Comparison of ENCODE assay signal across 10 cellular contexts in the genomic region with DNA sequence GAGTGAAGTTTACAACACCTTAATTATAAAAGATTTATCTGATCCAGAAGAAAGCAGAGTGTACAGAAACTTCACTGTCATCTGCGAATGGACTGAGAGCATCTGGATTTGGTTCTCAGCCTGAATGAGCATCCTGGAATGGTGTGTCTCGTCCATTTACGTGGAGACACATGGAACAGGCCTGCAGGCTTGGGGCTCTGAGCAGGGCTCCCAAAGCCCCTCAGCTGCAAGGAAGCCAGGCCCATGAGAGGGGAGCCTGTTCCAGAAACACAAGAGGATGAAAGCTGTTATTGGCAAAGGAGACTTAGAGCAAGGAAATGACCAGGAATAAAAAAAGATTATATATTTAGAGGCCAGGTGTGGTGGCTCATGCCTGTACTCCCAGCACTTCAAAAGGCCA. TPM values are rescaled to one million over a fixed set of nuclear protein-coding genes. Genes with fewer than 3 reads are reported as not detected.
DNase-seq lines count a peak whose midpoint lies in the region; ATAC-seq, FAIRE-seq and TF ChIP-seq lines count a peak whose summit lies in the region.
"Had no signal": no experiment of that assay in that cellular context is flagged by ENCODE, and none has a peak within 500 bp of the region (broad histone marks: within the 10 kb centered on the region; RNA-seq: fewer than 3 reads in every experiment).

No MANE protein-coding gene starts in this region.

- POLR2A ChIA-PET in activated CD4-positive, alpha-beta memory T cell treated with anti-CD3 and anti-CD28 coated beads, Interleukin-2, amount 10 ng/mL, durations not matched to agents 7 days and 5 days (lab: Charles Lee), result interaction anchor here (1.2 to 2.2 kb wide), 4 partner anchors 9 to 62 kb away, joined by 3 to 10 read pairs (median 7); a partner anchor contains a TSS

- ATAC-seq in GM23338 (no peak), memory B cell (ENCODE audit: low read depth) (no peak)

- H4K20me1 ChIP-seq in GM23338 (replicated peaks; ENCODE audit: insufficient read depth), result peaks cover 4% of the 10 kb centered on the region; the same call in 1 of the 2 replicates
- H4K20me1 ChIP-seq in GM23248 (ENCODE audit: insufficient read depth), result no peaks in the 10 kb centered on the region

- in situ Hi-C loops in GM23248 (cut with MboI), result no loop called here

- TF ChIP-seq POLR2A in vagina (IDR thresholded peaks at IDR 0.05) (no peak), GM12891 (IDR thresholded peaks at IDR 0.05; ENCODE audit: low read depth, low read length) (no peak)

- peak; percentile 18 for DNase-seq in CD14-positive monocyte (ENCODE audit: low spot score)
- DNase-seq in GM23338 (ENCODE audit: low spot score), result no peak
- DNase-seq in activated CD4-positive, alpha-beta memory T cell treated with anti-CD3 and anti-CD28 coated beads, Interleukin-2, amount 10 ng/mL, durations not matched to agents 7 days and 5 days, result no peak
- DNase-seq in memory B cell (ENCODE audit: low spot score in 2 of 2), result no peak
- no peak for DNase-seq in stimulated activated naive CD4-positive, alpha-beta T cell (lab: John Stamatoyannopoulos, UW)
- DNase-seq in GM23248, result no peak
- DNase-seq in vagina (ENCODE audit: extremely low spot score in 2 of 2), result no peak
- no peak for DNase-seq in GM12891 (ENCODE audit: insufficient read length, low spot score)
- DNase-seq: HCEC 1CT had no signal

- intact Hi-C loops in CD14-positive monocyte (cut with micrococcal nuclease), result no loop called here
- intact Hi-C loops in vagina (cut with DNase I), result no loop called here

- H3F3A ChIP-seq in GM23338 (replicated peaks; ENCODE audit: low read depth) (peaks cover 27% of the 10 kb centered on the region; the same call in 1 of the 2 replicates), GM23248 (ENCODE audit: insufficient read depth) (peaks cover 10% of the 10 kb centered on the region; the same call in 1 of the 2 replicates)

- H3K4me2 ChIP-seq in GM23338 (peak overlapping the region; percentile 68; the same call in 1 of the 2 replicates), GM23248 (ENCODE audit: unreplicated experiment) (no peak overlapping the region)

- H3K4me1 ChIP-seq in GM23338 (ENCODE audit: insufficient read depth) (peaks cover 23% of the 10 kb centered on the region), GM23248 (ENCODE audit: insufficient read depth) (no peaks in the 10 kb centered on the region), vagina (peaks cover 17% of the 10 kb centered on the region)

- H3K9me2 ChIP-seq in GM23338 (ENCODE audit: insufficient read depth) (no peaks in the 10 kb centered on the region), GM23248 (ENCODE audit: insufficient read depth) (no peaks in the 10 kb centered on the region)

- H3K36me3 Mint-ChIP-seq in CD14-positive monocyte, result peaks cover 47 to 55% of the 10 kb centered on the region in 2 donors
- peaks cover 41% of the 10 kb centered on the region for H3K36me3 Mint-ChIP-seq in GM23338 (ENCODE audit: low read depth)
- peaks cover 49% of the 10 kb centered on the region for H3K36me3 Mint-ChIP-seq in activated CD4-positive, alpha-beta memory T cell treated with anti-CD3 and anti-CD28 coated beads, Interleukin-2, amount 10 ng/mL, durations not matched to agents 7 days and 5 days (ENCODE audit: low read depth)
- H3K36me3 Mint-ChIP-seq in memory B cell, result peaks cover 21% of the 10 kb centered on the region

- 49 to 66% methylated on average over 3 of the region's 3 CpGs for WGBS in GM23248 (ENCODE audit: low coverage in 1 of 2, low lambda C conversion rate in 2 of 2, missing lambda C conversion rate in 2 of 2), 2 experiments

- no peaks in the 10 kb centered on the region for H3K27me3 ChIP-seq in GM23338 (ENCODE audit: insufficient read depth)
- H3K27me3 ChIP-seq in GM23248 (replicated peaks; ENCODE audit: insufficient read depth), result no peaks in the 10 kb centered on the region
- no peaks in the 10 kb centered on the region for H3K27me3 ChIP-seq in vagina

- H2AFZ ChIP-seq in GM23338, result no peak overlapping the region
- no peak overlapping the region for H2AFZ ChIP-seq in GM23248

- H3K4me3 Mint-ChIP-seq in CD14-positive monocyte (no peak overlapping the region), GM23338 (no peak overlapping the region; the same call in 2 of the 3 replicates), memory B cell (peak overlapping the region; percentile 76)
- peak overlapping the region; percentile 60 for H3K4me3 Mint-ChIP-seq in activated CD4-positive, alpha-beta memory T cell treated with anti-CD3 and anti-CD28 coated beads, Interleukin-2, amount 10 ng/mL, durations not matched to agents 7 days and 5 days

- H3K4me1 Mint-ChIP-seq in CD14-positive monocyte (peaks cover 41% of the 10 kb centered on the region), GM23338 (peaks cover 35% of the 10 kb centered on the region), memory B cell (peaks cover 21% of the 10 kb centered on the region)
- H3K4me1 Mint-ChIP-seq in activated CD4-positive, alpha-beta memory T cell treated with anti-CD3 and anti-CD28 coated beads, Interleukin-2, amount 10 ng/mL, durations not matched to agents 7 days and 5 days, result peaks cover 55% of the 10 kb centered on the region

- H3K9ac ChIP-seq in GM23248, result no peak overlapping the region

- FAIRE-seq in GM12891 (lab: Jason Lieb, UNC), result no peak

- H3K9me3 ChIP-seq in GM23248 (ENCODE audit: low read depth), result no peaks in the 10 kb centered on the region
- H3K9me3 ChIP-seq in vagina, result no peaks in the 10 kb centered on the region

- peaks cover 0 to 4% (median 0%) of the 10 kb centered on the region in 7 donors for H3K9me3 Mint-ChIP-seq in CD14-positive monocyte
- no peaks in the 10 kb centered on the region for H3K9me3 Mint-ChIP-seq in GM23338
- H3K9me3 Mint-ChIP-seq in activated CD4-positive, alpha-beta memory T cell treated with anti-CD3 and anti-CD28 coated beads, Interleukin-2, amount 10 ng/mL, durations not matched to agents 7 days and 5 days, result peaks cover under 1% of the 10 kb centered on the region
- no peaks in the 10 kb centered on the region for H3K9me3 Mint-ChIP-seq in memory B cell

- H3K79me2 ChIP-seq in GM23338 (replicated peaks; ENCODE audit: insufficient read depth) (no peaks in the 10 kb centered on the region), GM23248 (ENCODE audit: insufficient read depth) (no peaks in the 10 kb centered on the region)

- H3K27ac Mint-ChIP-seq in CD14-positive monocyte, result peak overlapping the region in 2 of 7 donors; percentile 17 to 86
- peak overlapping the region; percentile 88 for H3K27ac Mint-ChIP-seq in GM23338
- peak overlapping the region; percentile 94 for H3K27ac Mint-ChIP-seq in activated CD4-positive, alpha-beta memory T cell treated with anti-CD3 and anti-CD28 coated beads, Interleukin-2, amount 10 ng/mL, durations not matched to agents 7 days and 5 days
- H3K27ac Mint-ChIP-seq in memory B cell, result peak overlapping the region; percentile 82

- CTCF ChIA-PET in activated CD4-positive, alpha-beta memory T cell treated with anti-CD3 and anti-CD28 coated beads, Interleukin-2, amount 10 ng/mL, durations not matched to agents 7 days and 5 days (lab: Charles Lee), result interaction anchor here (1.2 kb wide), 1 partner anchor 9 kb away, joined by 4 read pairs; no protein-coding TSS in a partner anchor

- peaks cover 30 to 32% (median 32%) of the 10 kb centered on the region in 3 donors for H3K27me3 Mint-ChIP-seq in CD14-positive monocyte (ENCODE audit: low read depth in 3 of 3)
- peaks cover 11% of the 10 kb centered on the region for H3K27me3 Mint-ChIP-seq in GM23338 (ENCODE audit: insufficient read depth, low read depth, poor library complexity)
- H3K27me3 Mint-ChIP-seq in activated CD4-positive, alpha-beta memory T cell treated with anti-CD3 and anti-CD28 coated beads, Interleukin-2, amount 10 ng/mL, durations not matched to agents 7 days and 5 days, result peaks cover under 1% of the 10 kb centered on the region
- H3K27me3 Mint-ChIP-seq in memory B cell, result no peaks in the 10 kb centered on the region

- TF ChIP-seq CTCF in CD14-positive monocyte (IDR thresholded peaks at IDR 0.05), result no peak
- TF ChIP-seq CTCF in GM23338 (conservative IDR thresholded peaks at IDR 0.05; ENCODE audit: low read depth in 2 of 2), result no peak
- no peak for TF ChIP-seq CTCF in vagina (IDR thresholded peaks at IDR 0.05)

- H3K36me3 ChIP-seq in GM23338 (ENCODE audit: insufficient read depth) (no peaks in the 10 kb centered on the region; the same call in 1 of the 2 replicates), GM23248 (ENCODE audit: low read depth) (peaks cover 3% of the 10 kb centered on the region), vagina (peaks cover 0 to 43% of the 10 kb centered on the region in 2 donors)

- H3K4me3 ChIP-seq in GM23338 (no peak overlapping the region; the same call in 1 of the 2 replicates), GM23248 (no peak overlapping the region), vagina (no peak overlapping the region)

- H3K27ac ChIP-seq in GM23338 (ENCODE audit: low read depth) (peak overlapping the region; percentile 93), GM23248 (no peak overlapping the region), vagina (no peak overlapping the region)

TF ChIP-seq in GM12891, 5 proteins besides CTCF, POLR2A, EP300 and RAD21:
- TF ChIP-seq PAX5 (IDR thresholded peaks at IDR 0.05; ENCODE audit: insufficient read depth, low read length, severe bottlenecking) (no peak), POU2F2 (IDR thresholded peaks at IDR 0.05; ENCODE audit: low read depth, low read length) (no peak), TAF1 (IDR thresholded peaks at IDR 0.05; ENCODE audit: low read depth, low read length) (no peak)

RNA-seq across cellular contexts. Expression of a gene that starts 22.1 kb away (rescaled TPM):
- polyA plus RNA-seq in CD14-positive monocyte, result not detected
- 36.2 and 46.4 TPM in 2 replicates for total RNA-seq in GM23338 (2014; rRNA removed; shearing (Covaris generic))
- polyA plus RNA-seq in GM23338 (2016; fragmentation: Nextera tagmentation; extraction: Ambion mirVana), result 9.1 and 9.8 TPM in 2 replicates
- total RNA-seq in activated CD4-positive, alpha-beta memory T cell treated with anti-CD3 and anti-CD28 coated beads, Interleukin-2, amount 10 ng/mL, durations not matched to agents 7 days and 5 days, result 1 to 10 TPM; 2.1 to 2.2 TPM
- total RNA-seq in GM23248 (2014; rRNA removed; shearing (Covaris generic)), result not detected in 2 replicates
- not detected in 2 replicates for polyA plus RNA-seq in GM23248 (2016; fragmentation: Nextera tagmentation; extraction: Ambion mirVana)
- not detected for total RNA-seq in vagina
- 0.22 TPM for polyA plus RNA-seq in GM12891 (2012; ENCODE audit: low read depth, missing spikeins)
- total RNA-seq: aorta had no signal
- polyA plus RNA-seq: aorta had no signal

RNA-seq across cellular contexts. Expression of a gene that starts 28.0 kb away (rescaled TPM):
- polyA plus RNA-seq in CD14-positive monocyte (10 to 100 TPM; 14.1 to 35.0 TPM), GM23338 (2016; fragmentation: Nextera tagmentation; extraction: Ambion mirVana) (39.9 and 41.7 TPM in 2 replicates), GM23248 (2016; fragmentation: Nextera tagmentation; extraction: Ambion mirVana) (25.6 and 28.3 TPM in 2 replicates)
- total RNA-seq in GM23338 (2014; rRNA removed; shearing (Covaris generic)), result 110 and 142 TPM in 2 replicates
- 100 to 1,000 TPM in 1 of 2 experiments, 10 to 100 TPM in 1; 99.7 to 101 TPM for total RNA-seq in activated CD4-positive, alpha-beta memory T cell treated with anti-CD3 and anti-CD28 coated beads, Interleukin-2, amount 10 ng/mL, durations not matched to agents 7 days and 5 days
- 132 and 135 TPM in 2 replicates for total RNA-seq in GM23248 (2014; rRNA removed; shearing (Covaris generic))
- total RNA-seq in vagina, result 40.0 TPM
- 51.8 TPM for polyA plus RNA-seq in GM12891 (2012; ENCODE audit: low read depth, missing spikeins)

Comparison
In these comparisons a context has a peak if more than half of its experiments do, and no peak if none do; other contexts are left out.
1. H3K4me3 Mint-ChIP-seq: peak in activated CD4-positive, alpha-beta memory T cell treated with anti-CD3 and anti-CD28 coated beads, Interleukin-2, amount 10 ng/mL, durations not matched to agents 7 days and 5 days (single experiment) and memory B cell (single experiment); none in CD14-positive monocyte (0 of 2) and GM23338 (single experiment).
2. RNA of a gene that starts 22.1 kb away (total RNA-seq): 36.2 to 46.4 TPM in GM23338; 2.1 to 2.2 TPM in activated CD4-positive, alpha-beta memory T cell treated with anti-CD3 and anti-CD28 coated beads, Interleukin-2, amount 10 ng/mL, durations not matched to agents 7 days and 5 days, not detected in GM23248 and not detected in vagina (single experiment); every median in the first group is over 10 times any median in the second.